ENCODE assay signal across 10 cellular contexts in genomic region chr20:19104186-19104585, GRCh38.
"Had no signal": no experiment of that assay in that cellular context is flagged by ENCODE, and none has a peak within 500 bp of the region (broad histone marks: within the 10 kb centered on the region; RNA-seq: fewer than 3 reads in every experiment).

No MANE protein-coding gene starts in this region.

- H3K36me3 ChIP-seq: HAP-1 had no signal

- H3K27ac Mint-ChIP-seq: HFFc6 had no signal

- H3K9me3 ChIP-seq: HAP-1 had no signal

- H3K27ac ChIP-seq: GM23248, HL-60 had no signal

- H3K4me3 ChIP-seq: GM23248, HAP-1 had no signal

- H3K4me1 ChIP-seq: HAP-1 had no signal

- H3K4me3 Mint-ChIP-seq: HFFc6, IgD-negative memory B cell had no signal

- ATAC-seq: HCT116, HepG2 had no signal

- H3K36me3 Mint-ChIP-seq: IgD-negative memory B cell had no signal

- DNase-seq: GM23248, GOT3, H7, HFFc6, KBM-7 had no signal
